8 cellular contexts compared by ENCODE assay signal in the genomic region with DNA sequence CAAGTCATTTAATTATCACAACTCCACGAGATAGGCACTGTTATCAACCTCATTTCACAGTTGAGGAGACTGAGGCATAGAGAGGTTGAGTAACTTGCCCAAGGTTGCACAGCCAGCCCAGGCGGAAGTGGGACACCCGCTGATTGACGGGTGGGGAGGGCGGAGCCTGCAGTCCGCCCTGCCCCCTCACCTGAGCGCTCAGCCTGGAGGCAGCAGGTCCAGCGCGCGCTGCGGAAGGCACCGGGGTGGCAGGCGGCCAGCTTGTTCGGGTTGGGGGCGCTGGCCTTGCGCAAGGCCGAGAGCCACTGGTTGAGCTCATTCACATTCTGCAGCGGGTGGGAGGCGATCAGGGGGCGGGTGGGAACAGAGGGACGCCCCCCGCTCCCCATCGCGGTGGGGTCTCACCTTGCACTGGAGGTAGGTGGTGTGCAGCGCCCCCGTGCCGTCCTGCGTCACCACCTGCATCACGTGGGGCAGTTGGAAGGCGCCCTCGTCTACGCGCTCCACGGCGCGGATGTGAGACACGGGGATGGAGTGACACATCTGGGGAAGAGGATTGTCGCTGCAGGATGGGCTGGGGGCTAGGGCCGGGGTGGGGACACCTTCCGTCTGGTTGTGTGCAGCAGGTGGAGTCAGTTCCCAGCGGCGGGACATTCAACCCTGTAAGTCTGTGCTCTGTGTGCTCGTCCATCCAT. TPM values are rescaled to one million over a fixed set of nuclear protein-coding genes. Genes with fewer than 3 reads are reported as not detected.
DNase-seq lines count a peak whose midpoint lies in the region; ATAC-seq, FAIRE-seq and TF ChIP-seq lines count a peak whose summit lies in the region.

No MANE protein-coding gene starts in this region.

- H3K4me3 ChIP-seq in small intestine (ENCODE audit: low read depth in 1 of 2, low read length in 2 of 2) (no peak overlapping the region), SJCRH30 (no peak overlapping the region), heart left ventricle (peak overlapping the region in 1 of 12 donors; percentile 33)

- ATAC-seq in activated B cell treated with CpG ODN at 0.5 μM for 24 hours (ENCODE audit: low read depth) (peak; percentile 86), heart left ventricle (no peak)

- intact Hi-C loops in activated B cell treated with CpG ODN at 0.5 μM for 24 hours (cut with micrococcal nuclease) (no loop called here), heart left ventricle (cut with DNase I) (no loop called here)

- FAIRE-seq in GM12891 (lab: Jason Lieb, UNC) (peak; percentile 96), small intestine (lab: Jason Lieb, UNC) (no peak)

- no peak for TF ChIP-seq POLR2A in GM12891 (IDR thresholded peaks at IDR 0.05; ENCODE audit: low read depth, low read length)
- TF ChIP-seq POLR2A in heart left ventricle (IDR thresholded peaks at IDR 0.05): no peak

- no peak overlapping the region for H3K27ac ChIP-seq in small intestine (ENCODE audit: low read depth in 1 of 2, low read length in 1 of 2)
- no peak overlapping the region for H3K27ac ChIP-seq in SJCRH30
- no peak overlapping the region for H3K27ac ChIP-seq in heart left ventricle

- TF ChIP-seq CTCF in activated B cell treated with CpG ODN at 0.5 μM for 24 hours (IDR thresholded peaks at IDR 0.05) (no peak), heart left ventricle (IDR thresholded peaks at IDR 0.05) (no peak)

- POLR2A ChIA-PET in activated B cell treated with CpG ODN at 0.5 μM for 24 hours (lab: Charles Lee): interaction anchor here (0.6 to 1.4 kb wide), 4 partner anchors 11 to 231 kb away, joined by 3 to 10 read pairs (median 4); no protein-coding TSS in a partner anchor

- H3K9me3 Mint-ChIP-seq in activated B cell treated with CpG ODN at 0.5 μM for 24 hours: no peaks in the 10 kb centered on the region

- WGBS in small intestine, 3 donors: 4 to 8% (median 5%) methylated on average over 40 to 43 of the region's 43 CpGs
- WGBS in heart left ventricle, 4 donors: 5 to 12% (median 5%) methylated on average over 12 to 43 of the region's 43 CpGs

- CTCF ChIA-PET in activated B cell treated with CpG ODN at 0.5 μM for 24 hours (lab: Charles Lee): interaction anchor here (1.0 to 6.7 kb wide), 4 partner anchors 49 to 70 kb away, joined by 3 to 35 read pairs (median 4); no protein-coding TSS in a partner anchor

- no peaks in the 10 kb centered on the region for H3K36me3 ChIP-seq in small intestine (ENCODE audit: control insufficient read depth in 2 of 2, insufficient read depth in 2 of 2, low read length in 2 of 2)
- H3K36me3 ChIP-seq in SJCRH30: no peaks in the 10 kb centered on the region
- no peaks in the 10 kb centered on the region for H3K36me3 ChIP-seq in heart left ventricle

- H3K4me1 ChIP-seq in small intestine (ENCODE audit: control insufficient read depth in 2 of 2, insufficient read depth in 1 of 2, low read depth in 1 of 2, low read length in 1 of 2) (no peaks in the 10 kb centered on the region), SJCRH30 (no peaks in the 10 kb centered on the region), heart left ventricle (peaks cover 0 to 5% (median 0%) of the 10 kb centered on the region in 12 donors)

- no peaks in the 10 kb centered on the region for H3K27me3 Mint-ChIP-seq in activated B cell treated with CpG ODN at 0.5 μM for 24 hours

- H3K4me1 Mint-ChIP-seq in activated B cell treated with CpG ODN at 0.5 μM for 24 hours: peaks cover 17% of the 10 kb centered on the region

- H3K27me3 ChIP-seq in small intestine (ENCODE audit: control insufficient read depth in 2 of 2, insufficient read depth in 2 of 2, low read length in 2 of 2) (no peaks in the 10 kb centered on the region), SJCRH30 (no peaks in the 10 kb centered on the region), heart left ventricle (peaks cover 6 to 43% (median 13%) of the 10 kb centered on the region in 9 donors)

- no peaks in the 10 kb centered on the region for H3K36me3 Mint-ChIP-seq in activated B cell treated with CpG ODN at 0.5 μM for 24 hours (ENCODE audit: low read depth)

- H3K9me3 ChIP-seq in small intestine (ENCODE audit: control insufficient read depth, low read depth) (no peaks in the 10 kb centered on the region), SJCRH30 (replicated peaks) (no peaks in the 10 kb centered on the region), heart left ventricle (no peaks in the 10 kb centered on the region)

- DNase-seq in GM12891 (ENCODE audit: insufficient read length, low spot score) (peak; percentile 57), activated B cell treated with CpG ODN at 0.5 μM for 24 hours (no peak), cerebellar cortex (ENCODE audit: low spot score) (peak; percentile 13), small intestine (peak; percentile 50), HuH-7.5 (ENCODE audit: low spot score) (no peak), NCI-H345 (lab: John Stamatoyannopoulos, UW) (no peak), SJCRH30 (no peak), heart left ventricle (no peak)

- H3K27ac Mint-ChIP-seq in activated B cell treated with CpG ODN at 0.5 μM for 24 hours: no peak overlapping the region

- H3K4me3 Mint-ChIP-seq in activated B cell treated with CpG ODN at 0.5 μM for 24 hours: peak overlapping the region; percentile 77

TF ChIP-seq in GM12891, 5 proteins besides CTCF, POLR2A, EP300 and RAD21:
- TF ChIP-seq PAX5 (IDR thresholded peaks at IDR 0.05; ENCODE audit: insufficient read depth, low read length, severe bottlenecking) (no peak), SPI1 (IDR thresholded peaks at IDR 0.05; ENCODE audit: low read depth, low read length) (peak; percentile 44; the same call in 1 of the 2 replicates)
TF ChIP-seq in GM12891: peak in this region for 1.

RNA-seq across cellular contexts. Expression of gene RASAL1, which starts 31.7 kb away (rescaled TPM):
- 0.73 TPM for polyA plus RNA-seq in GM12891 (2012; ENCODE audit: low read depth, missing spikeins)
- 4.9 and 7.1 TPM in 2 replicates for total RNA-seq in activated B cell treated with CpG ODN at 0.5 μM for 24 hours
- polyA plus RNA-seq in small intestine: under 1 TPM in 2 of 3 donors, not detected in 1; 0.16 to 0.81 TPM
- not detected in 2 replicates for total RNA-seq in SJCRH30 (2014; rRNA removed; shearing (Covaris generic))
- not detected for total RNA-seq in heart left ventricle
- polyA plus RNA-seq in heart left ventricle: not detected

RNA-seq across cellular contexts. Expression of gene CFAP73, which starts 45.6 kb away (rescaled TPM):
- polyA plus RNA-seq in GM12891 (2012; ENCODE audit: low read depth, missing spikeins): 0.54 TPM
- total RNA-seq in activated B cell treated with CpG ODN at 0.5 μM for 24 hours: 0.88 and 1.1 TPM in 2 replicates
- under 1 TPM in 1 of 3 donors, not detected in 2; 0.19 TPM for polyA plus RNA-seq in small intestine
- total RNA-seq in SJCRH30 (2014; rRNA removed; shearing (Covaris generic)): not detected in 2 replicates
- total RNA-seq in heart left ventricle: not detected
- polyA plus RNA-seq in heart left ventricle: under 1 TPM; 0.04 to 0.11 TPM

RNA-seq across cellular contexts. Expression of gene DTX1, which starts 47.4 kb away (rescaled TPM):
- 25.4 TPM for polyA plus RNA-seq in GM12891 (2012; ENCODE audit: low read depth, missing spikeins)
- total RNA-seq in activated B cell treated with CpG ODN at 0.5 μM for 24 hours (75.3 and 79.4 TPM in 2 replicates), heart left ventricle (1 to 10 TPM; 1.2 to 3.2 (median 2.4) TPM)
- polyA plus RNA-seq in small intestine (1 to 10 TPM in 2 of 3 donors, under 1 TPM in 1; 0.45 to 4.8 (median 4.3) TPM), heart left ventricle (1 to 10 TPM in 1 of 2 donors, under 1 TPM in 1; 0.50 to 1.2 TPM)
- total RNA-seq in SJCRH30 (2014; rRNA removed; shearing (Covaris generic)): not detected in 2 replicates

Comparison
In these comparisons a context has a peak if more than half of its experiments do, and no peak if none do; other contexts are left out.
1. DNase-seq: peak in GM12891 (single experiment), cerebellar cortex (single experiment) and small intestine (single experiment); none in activated B cell treated with CpG ODN at 0.5 μM for 24 hours (single experiment), HuH-7.5 (single experiment), NCI-H345 (single experiment), SJCRH30 (0 of 2) and heart left ventricle (0 of 5).
2. RNA of gene DTX1, which starts 47.4 kb away (total RNA-seq): 75.3 to 79.4 TPM in activated B cell treated with CpG ODN at 0.5 μM for 24 hours; 1.2 to 3.2 TPM in heart left ventricle and not detected in SJCRH30; every median in the first group is over 10 times any median in the second.